ENCODE assay signal across 26 cellular contexts in genomic region chr18:23494992-23495391, GRCh38. TPM values are rescaled to one million over a fixed set of nuclear protein-coding genes. Genes with fewer than 3 reads are reported as not detected.
DNase-seq lines count a peak whose midpoint lies in the region; ATAC-seq and TF ChIP-seq lines count a peak whose summit lies in the region.
"Had no signal": no experiment of that assay in that cellular context is flagged by ENCODE, and none has a peak within 500 bp of the region (broad histone marks: within the 10 kb centered on the region; RNA-seq: fewer than 3 reads in every experiment).

No MANE protein-coding gene starts in this region.

- DNase-seq in Calu3 (peak; percentile 15), left colon (no peak), GDM1 (lab: John Stamatoyannopoulos, UW) (no peak)
- DNase-seq in stimulated activated naive CD4-positive, alpha-beta T cell (lab: John Stamatoyannopoulos, UW): no peak
- DNase-seq: activated CD4-positive, alpha-beta T cell treated with anti-CD3 and anti-CD28 coated beads, Interleukin-2, amount 10 ng/mL, durations not matched to agents 7 days and 5 days; activated naive CD4-positive, alpha-beta T cell treated with anti-CD3 and anti-CD28 coated beads, Interleukin-2, amount 10 ng/mL, durations not matched to agents 7 days and 5 days; amniotic stem cell; CD4-positive, CD25-positive, alpha-beta regulatory T cell; DMS79; effector memory CD8-positive, alpha-beta T cell; esophagus squamous epithelium; gastrocnemius medialis; H7; hypothalamus; Kasumi-1; right lobe of liver; SK-N-SH; stomach had no signal

- H3K4me1 ChIP-seq in Loucy (ENCODE audit: insufficient read depth, low read length, poor library complexity, severe bottlenecking): no peaks in the 10 kb centered on the region
- H3K4me1 ChIP-seq: gastrocnemius medialis, right lobe of liver had no signal

- peaks cover 8% of the 10 kb centered on the region for H3K4me1 Mint-ChIP-seq in Calu3 (ENCODE audit: low read depth, unreplicated experiment)

- H3K36me3 ChIP-seq in Loucy (ENCODE audit: insufficient read depth, low read length) (no peaks in the 10 kb centered on the region), SU-DHL-6 (ENCODE audit: low read length) (0 out of 2 replicates have a peak, but pooled peaks cover 5% of the 10 kb centered on the region)
- H3K36me3 ChIP-seq: esophagus squamous epithelium, gastrocnemius medialis, right lobe of liver, stomach, transverse colon had no signal

- CTCF ChIA-PET in Calu3 (lab: Charles Lee): no interaction called here

- H3K9ac ChIP-seq in Loucy (ENCODE audit: low read depth, low read length, poor library complexity, severe bottlenecking) (no peak overlapping the region), SU-DHL-6 (ENCODE audit: low read length) (no peak overlapping the region)
- H3K9ac ChIP-seq: SK-N-SH had no signal

- no peaks in the 10 kb centered on the region for H3F3A ChIP-seq in Loucy (ENCODE audit: low read depth)
- H3F3A ChIP-seq in SU-DHL-6 (ENCODE audit: insufficient read depth): peaks cover 32% of the 10 kb centered on the region

- H3K9me3 ChIP-seq in Loucy (ENCODE audit: insufficient read depth, low read depth, low read length): no peaks in the 10 kb centered on the region
- H3K9me3 ChIP-seq in SU-DHL-6 (ENCODE audit: insufficient read depth, low read length): peaks cover 4% of the 10 kb centered on the region; the same call in 1 of the 2 replicates
- H3K9me3 ChIP-seq: esophagus squamous epithelium, gastrocnemius medialis, right lobe of liver, stomach, transverse colon had no signal

- H3K9me3 Mint-ChIP-seq in Calu3 (ENCODE audit: low read depth, unreplicated experiment): no peaks in the 10 kb centered on the region
- H3K9me3 Mint-ChIP-seq: effector memory CD8-positive, alpha-beta T cell had no signal

- H3K9me2 ChIP-seq in Loucy (replicated peaks; ENCODE audit: low read depth, low read length): no peaks in the 10 kb centered on the region
- no peaks in the 10 kb centered on the region for H3K9me2 ChIP-seq in SU-DHL-6 (replicated peaks; ENCODE audit: insufficient read depth, low read length)
- H3K9me2 ChIP-seq: SK-N-SH had no signal

- H3K79me2 ChIP-seq in Loucy (ENCODE audit: insufficient read depth, low read length): no peaks in the 10 kb centered on the region
- no peaks in the 10 kb centered on the region; the same call in 1 of the 2 replicates for H3K79me2 ChIP-seq in SU-DHL-6 (ENCODE audit: insufficient read depth, low read length)

- no peak overlapping the region for H3K27ac Mint-ChIP-seq in Calu3 (ENCODE audit: unreplicated experiment)
- H3K27ac Mint-ChIP-seq: activated CD4-positive, alpha-beta T cell treated with anti-CD3 and anti-CD28 coated beads, Interleukin-2, amount 10 ng/mL, durations not matched to agents 7 days and 5 days; activated naive CD4-positive, alpha-beta T cell treated with anti-CD3 and anti-CD28 coated beads, Interleukin-2, amount 10 ng/mL, durations not matched to agents 7 days and 5 days; activated T-helper 1 cell treated with anti-CD3 and anti-CD28 coated beads, Interleukin-12 subunit alpha, Interleukin-12 subunit beta, Interleukin-2, Interleukin-4 antibody, amounts not matched to agents 30 ng/mL and 10 ng/mL and 1 ng/mL, durations not matched to agents 14 hours and 24 hours and 36 hours; CD4-positive, CD25-positive, alpha-beta regulatory T cell had no signal

- H3K4me3 ChIP-seq in Loucy (ENCODE audit: low read length, poor library complexity, severe bottlenecking) (no peak overlapping the region), SU-DHL-6 (ENCODE audit: insufficient read depth, low read length, poor library complexity, severe bottlenecking) (no peak overlapping the region)
- H3K4me3 ChIP-seq: coronary artery, esophagus squamous epithelium, gastrocnemius medialis, right lobe of liver, stomach, transverse colon had no signal

- H3K27me3 Mint-ChIP-seq in Calu3 (ENCODE audit: unreplicated experiment): no peaks in the 10 kb centered on the region
- H3K27me3 Mint-ChIP-seq: activated CD4-positive, alpha-beta T cell treated with anti-CD3 and anti-CD28 coated beads, Interleukin-2, amount 10 ng/mL, durations not matched to agents 7 days and 5 days; effector memory CD8-positive, alpha-beta T cell had no signal

- TF ChIP-seq CTCF in Calu3 (IDR thresholded peaks at IDR 0.05; ENCODE audit: unreplicated experiment) (no peak), Loucy (conservative IDR thresholded peaks at IDR 0.05; ENCODE audit: low read length) (no peak), SU-DHL-6 (IDR thresholded peaks at IDR 0.05; ENCODE audit: insufficient read depth, low read length, poor library complexity, severe bottlenecking) (no peak)

- intact Hi-C loops in Calu3 (cut with micrococcal nuclease; ENCODE audit: unreplicated experiment): loop anchor here (5.0 kb wide), 1 partner anchor 207 kb away; no protein-coding TSS in a partner anchor
- intact Hi-C loops in left colon (cut with DNase I, micrococcal nuclease): no loop called here

- no peak overlapping the region for H3K4me3 Mint-ChIP-seq in Calu3 (ENCODE audit: low read depth, unreplicated experiment)
- H3K4me3 Mint-ChIP-seq: activated CD4-positive, alpha-beta T cell treated with anti-CD3 and anti-CD28 coated beads, Interleukin-2, amount 10 ng/mL, durations not matched to agents 7 days and 5 days; activated naive CD4-positive, alpha-beta T cell treated with anti-CD3 and anti-CD28 coated beads, Interleukin-2, amount 10 ng/mL, durations not matched to agents 7 days and 5 days; activated T-helper 1 cell treated with anti-CD3 and anti-CD28 coated beads, Interleukin-12 subunit alpha, Interleukin-12 subunit beta, Interleukin-2, Interleukin-4 antibody, amounts not matched to agents 30 ng/mL and 10 ng/mL and 1 ng/mL, durations not matched to agents 14 hours and 24 hours and 36 hours; CD4-positive, CD25-positive, alpha-beta regulatory T cell; effector memory CD8-positive, alpha-beta T cell; neural crest cell had no signal

- H4K20me1 ChIP-seq in Loucy (ENCODE audit: insufficient read depth, low read length, poor library complexity, severe bottlenecking) (no peaks in the 10 kb centered on the region), SU-DHL-6 (ENCODE audit: low read depth, low read length) (no peaks in the 10 kb centered on the region)

- H3K27ac ChIP-seq in SU-DHL-6 (ENCODE audit: low read depth, low read length): peak overlapping the region; percentile 81
- H3K27ac ChIP-seq: coronary artery, gastrocnemius medialis, right lobe of liver, stomach had no signal

- H3K27me3 ChIP-seq in Loucy (ENCODE audit: insufficient read depth, low read length, poor library complexity, severe bottlenecking): no peaks in the 10 kb centered on the region
- no peaks in the 10 kb centered on the region for H3K27me3 ChIP-seq in SU-DHL-6 (ENCODE audit: low read length)
- H3K27me3 ChIP-seq: esophagus squamous epithelium, gastrocnemius medialis, right lobe of liver, stomach, transverse colon had no signal

- BruUV-seq in Calu3 (replicated peaks; lab: Mats Ljungman, UMichigan): no TSS peak

- no peaks in the 10 kb centered on the region for H3K36me3 Mint-ChIP-seq in Calu3 (ENCODE audit: insufficient read depth, unreplicated experiment)
- H3K36me3 Mint-ChIP-seq: CD4-positive, CD25-positive, alpha-beta regulatory T cell had no signal

- ATAC-seq in left colon (peak; percentile 80), HG02884 (IDR thresholded peaks at IDR 0.05; ENCODE audit: unreplicated experiment) (no peak), GM18861 (IDR thresholded peaks at IDR 0.05; ENCODE audit: unreplicated experiment) (no peak)
- ATAC-seq: effector memory CD8-positive, alpha-beta T cell; gastrocnemius medialis had no signal

- H3K4me2 ChIP-seq in Loucy (ENCODE audit: low read depth, low read length, poor library complexity, severe bottlenecking) (no peak overlapping the region), SU-DHL-6 (ENCODE audit: low read depth, low read length, poor library complexity, severe bottlenecking) (peak overlapping the region; percentile 52)
- H3K4me2 ChIP-seq: SK-N-SH had no signal

- H2AFZ ChIP-seq in Loucy (ENCODE audit: low read length) (0 out of 2 replicates have a peak overlapping the region, but pooled peaks have one; percentile 19), SU-DHL-6 (ENCODE audit: low read depth, low read length, severe bottlenecking) (no peak overlapping the region)

RNA-seq across cellular contexts. Expression of gene RMC1, which starts 8.3 kb away (rescaled TPM):
- total RNA-seq in Calu3 (2022): 31.0 and 33.7 TPM in 2 replicates
- 10 to 100 TPM; 28.5 to 33.5 TPM for total RNA-seq in left colon

RNA-seq across cellular contexts. Expression of gene RIOK3, which starts 41.9 kb away (rescaled TPM):
- total RNA-seq in Calu3 (2022) (91.1 and 96.7 TPM in 2 replicates), left colon (100 to 1,000 TPM; 172 to 181 TPM)
